In the genomic region with DNA sequence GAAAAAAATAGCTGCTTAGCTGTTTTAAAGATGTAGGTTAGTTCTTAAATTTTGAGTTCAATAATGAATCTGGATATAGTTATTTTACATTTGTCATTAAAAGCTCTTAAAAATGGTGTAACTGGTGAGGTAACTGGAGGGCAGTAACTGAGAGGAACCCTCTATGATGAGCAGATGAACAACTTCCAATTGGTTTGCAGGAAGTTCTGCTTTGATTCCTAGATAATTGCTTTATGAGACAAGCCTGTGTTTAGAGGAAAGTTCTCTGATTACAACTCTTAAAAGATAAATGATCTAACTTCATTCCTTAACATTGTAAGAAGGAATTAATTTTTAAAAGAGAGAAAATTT, we compare ENCODE assay signal across 14 cellular contexts. TPM values are rescaled to one million over a fixed set of nuclear protein-coding genes. Genes with fewer than 3 reads are reported as not detected.
A peak's percentile ranks its signal among the peaks of the same experiment; 100 is the strongest.
DNase-seq lines count a peak whose midpoint lies in the region; ATAC-seq, FAIRE-seq and TF ChIP-seq lines count a peak whose summit lies in the region.
"Had no signal": no experiment of that assay in that cellular context is flagged by ENCODE, and none has a peak within 500 bp of the region (broad histone marks: within the 10 kb centered on the region; RNA-seq: fewer than 3 reads in every experiment).

No MANE protein-coding gene starts in this region.

- H3K4me1 Mint-ChIP-seq in activated CD4-positive, alpha-beta T cell treated with anti-CD3 and anti-CD28 coated beads for 36 hours, result peaks cover 80% of the 10 kb centered on the region
- H3K4me1 Mint-ChIP-seq in T-cell, result peaks cover 89 to 93% (median 90%) of the 10 kb centered on the region in 3 donors
- peaks cover 88% of the 10 kb centered on the region for H3K4me1 Mint-ChIP-seq in stimulated activated effector memory CD8-positive, alpha-beta T cell treated with anti-CD3 and anti-CD28 coated beads, Interleukin-12 subunit alpha, Interleukin-12 subunit beta, amount 100 ng/mL, for 72 hours

- H3K27me3 Mint-ChIP-seq in activated CD4-positive, alpha-beta T cell treated with anti-CD3 and anti-CD28 coated beads for 36 hours, result no peaks in the 10 kb centered on the region
- no peaks in the 10 kb centered on the region for H3K27me3 Mint-ChIP-seq in T-cell

- POLR2A ChIA-PET in activated CD4-positive, alpha-beta T cell treated with anti-CD3 and anti-CD28 coated beads for 36 hours (lab: Charles Lee), result interaction anchor here (0.7 to 1.7 kb wide), 3 partner anchors 9 to 446 kb away, joined by 5 to 14 read pairs (median 5); partner anchors contain the start of gene MYLIP
- POLR2A ChIA-PET in T-cell (lab: Charles Lee) (interaction anchor here (0.7 to 2.4 kb wide), 8 partner anchors 9 to 451 kb away, joined by 3 to 26 read pairs (median 4); partner anchors contain the start of gene MYLIP (in 1 of the 2)), endothelial cell of umbilical vein (lab: Charles Lee) (interaction anchor here (2.1 kb wide), 1 partner anchor 9 kb away, joined by 7 read pairs; the partner anchor contains the start of gene MYLIP)

- BruUV-seq in endothelial cell of umbilical vein (replicated peaks; lab: Mats Ljungman, UMichigan), result no TSS peak

- no peaks in the 10 kb centered on the region for H3K9me3 Mint-ChIP-seq in activated CD4-positive, alpha-beta T cell treated with anti-CD3 and anti-CD28 coated beads for 36 hours (ENCODE audit: low read depth)
- H3K9me3 Mint-ChIP-seq in T-cell, result no peaks in the 10 kb centered on the region
- H3K9me3 Mint-ChIP-seq in stimulated activated effector memory CD8-positive, alpha-beta T cell treated with anti-CD3 and anti-CD28 coated beads, Interleukin-12 subunit alpha, Interleukin-12 subunit beta, amount 100 ng/mL, for 72 hours, result no peaks in the 10 kb centered on the region

- peak overlapping the region; percentile 28 for H3K4me2 ChIP-seq in endothelial cell of umbilical vein (ENCODE audit: insufficient read depth, low read length)

- H4K20me1 ChIP-seq in endothelial cell of umbilical vein (replicated peaks; ENCODE audit: control insufficient read depth, extremely low read depth, insufficient read depth, low read length), result no peaks in the 10 kb centered on the region

- no peak for FAIRE-seq in endothelial cell of umbilical vein (lab: Jason Lieb, UNC)
- FAIRE-seq: A204.1 had no signal

- dilution Hi-C loops in endothelial cell of umbilical vein (cut with MboI; ENCODE audit: extremely low pct_ligation_motif_present, low sequenced_read_pairs), result no loop called here

- peaks cover 3 to 6% of the 10 kb centered on the region in 2 experiments for H3K36me3 ChIP-seq in endothelial cell of umbilical vein (ENCODE audit: control insufficient read depth in 2 of 2, extremely low read depth in 1 of 2, insufficient read depth in 2 of 2, low read length in 2 of 2)

- peak overlapping the region; percentile 56 for H3K4me3 Mint-ChIP-seq in activated CD4-positive, alpha-beta T cell treated with anti-CD3 and anti-CD28 coated beads for 36 hours
- H3K4me3 Mint-ChIP-seq in T-cell, result peak overlapping the region; percentile 59 to 94 (median 68)
- peak overlapping the region; percentile 55 for H3K4me3 Mint-ChIP-seq in stimulated activated effector memory CD8-positive, alpha-beta T cell treated with anti-CD3 and anti-CD28 coated beads, Interleukin-12 subunit alpha, Interleukin-12 subunit beta, amount 100 ng/mL, for 72 hours

- H3K27ac Mint-ChIP-seq in activated CD4-positive, alpha-beta T cell treated with anti-CD3 and anti-CD28 coated beads for 36 hours, result peak overlapping the region; percentile 86
- H3K27ac Mint-ChIP-seq in T-cell, result peak overlapping the region; percentile 80 to 83
- peak overlapping the region; percentile 85 for H3K27ac Mint-ChIP-seq in stimulated activated effector memory CD8-positive, alpha-beta T cell treated with anti-CD3 and anti-CD28 coated beads, Interleukin-12 subunit alpha, Interleukin-12 subunit beta, amount 100 ng/mL, for 72 hours

- DNase-seq in activated CD4-positive, alpha-beta T cell treated with anti-CD3 and anti-CD28 coated beads for 36 hours, result no peak
- no peak for DNase-seq in activated CD4-positive, alpha-beta T cell treated with anti-CD3 and anti-CD28 coated beads, Interleukin-2, amount 50 U/mL, for 1 hour
- DNase-seq in T-cell, result no peak
- no peak for DNase-seq in endothelial cell of umbilical vein (ENCODE audit: low read depth, low spot score)
- no peak for DNase-seq in stimulated activated effector memory CD8-positive, alpha-beta T cell treated with anti-CD3 and anti-CD28 coated beads, Interleukin-12 subunit alpha, Interleukin-12 subunit beta, amount 100 ng/mL, for 72 hours (ENCODE audit: low spot score in 2 of 2)
- no peak for DNase-seq in NCI-H2107 treated with DMSO at 0.1 percent for 48 hours (lab: John Stamatoyannopoulos, UW; ENCODE audit: unreplicated experiment)
- no peak for DNase-seq in NCI-H345 treated with DMSO at 0.1 percent for 48 hours (lab: John Stamatoyannopoulos, UW; ENCODE audit: unreplicated experiment)
- DNase-seq: esophagus squamous epithelium, NCI-H1417 treated with DMSO at 0.1 percent for 48 hours, NCI-H748 treated with DMSO at 0.1 percent for 48 hours had no signal

- CTCF ChIA-PET in activated CD4-positive, alpha-beta T cell treated with anti-CD3 and anti-CD28 coated beads for 36 hours (lab: Charles Lee), result interaction anchor here (0.7 to 2.5 kb wide), 9 partner anchors 9 to 446 kb away, joined by 3 to 11 read pairs (median 5); partner anchors contain the start of gene MYLIP
- CTCF ChIA-PET in T-cell (lab: Charles Lee) (interaction anchor here in 1 of 2 donors (0.7 to 2.8 kb wide), 6 partner anchors 9 to 47 kb away, joined by 3 to 17 read pairs (median 8); partner anchors contain the start of gene MYLIP), endothelial cell of umbilical vein (lab: Charles Lee) (interaction anchor here (0.9 to 2.4 kb wide), 5 partner anchors 9 to 446 kb away, joined by 3 to 13 read pairs (median 5); no protein-coding TSS in a partner anchor)

- H3K9me1 ChIP-seq in endothelial cell of umbilical vein (replicated peaks; ENCODE audit: control insufficient read depth, extremely low read depth, insufficient read depth, low read length), result no peaks in the 10 kb centered on the region

- no peak overlapping the region for H3K9ac ChIP-seq in endothelial cell of umbilical vein (replicated peaks; ENCODE audit: extremely low read depth, insufficient read depth, low read length)

- no peak overlapping the region for H3K27ac ChIP-seq in endothelial cell of umbilical vein (ENCODE audit: insufficient read depth, low read depth, low read length)
- H3K27ac ChIP-seq: cardiac muscle cell had no signal

- peaks cover 56% of the 10 kb centered on the region for H3K36me3 Mint-ChIP-seq in activated CD4-positive, alpha-beta T cell treated with anti-CD3 and anti-CD28 coated beads for 36 hours (ENCODE audit: low read depth)
- peaks cover 42% of the 10 kb centered on the region for H3K36me3 Mint-ChIP-seq in T-cell
- peaks cover 70% of the 10 kb centered on the region for H3K36me3 Mint-ChIP-seq in stimulated activated effector memory CD8-positive, alpha-beta T cell treated with anti-CD3 and anti-CD28 coated beads, Interleukin-12 subunit alpha, Interleukin-12 subunit beta, amount 100 ng/mL, for 72 hours

- H3K9me3 ChIP-seq in endothelial cell of umbilical vein (replicated peaks; ENCODE audit: control insufficient read depth, insufficient read depth, low read length), result no peaks in the 10 kb centered on the region
- H3K9me3 ChIP-seq: esophagus squamous epithelium, SJSA1 had no signal

- H2AFZ ChIP-seq in endothelial cell of umbilical vein (ENCODE audit: low read depth, low read length), result no peak overlapping the region

- peak; percentile 2 for ATAC-seq in activated CD4-positive, alpha-beta T cell treated with anti-CD3 and anti-CD28 coated beads for 36 hours
- ATAC-seq in T-cell (replicated peaks in 1 of 4) (no peak), HG02678 (IDR thresholded peaks at IDR 0.05; ENCODE audit: unreplicated experiment) (no peak)
- ATAC-seq in stimulated activated effector memory CD8-positive, alpha-beta T cell treated with anti-CD3 and anti-CD28 coated beads, Interleukin-12 subunit alpha, Interleukin-12 subunit beta, amount 100 ng/mL, for 72 hours, result no peak

- peaks cover 47% of the 10 kb centered on the region for H3K79me2 ChIP-seq in endothelial cell of umbilical vein (ENCODE audit: control insufficient read depth, insufficient read depth, low read length)

- no peak overlapping the region for H3K4me3 ChIP-seq in endothelial cell of umbilical vein (replicated peaks in 1 of 3; ENCODE audit: insufficient read depth in 1 of 3, low read depth in 1 of 3, low read length in 3 of 3)
- H3K4me3 ChIP-seq: cardiac muscle cell, SJSA1 had no signal

- no peak for TF ChIP-seq CTCF in endothelial cell of umbilical vein (IDR thresholded peaks at IDR 0.05; ENCODE audit: extremely low read depth in 1 of 2, insufficient read depth in 1 of 2, low read depth in 1 of 2, low read length in 2 of 2)

- no peaks in the 10 kb centered on the region for H3K27me3 ChIP-seq in endothelial cell of umbilical vein (ENCODE audit: control insufficient read depth in 2 of 2, insufficient read depth in 2 of 2, low read length in 2 of 2)
- H3K27me3 ChIP-seq: cardiac muscle cell, esophagus squamous epithelium, SJSA1 had no signal

- TF ChIP-seq POLR2A in endothelial cell of umbilical vein (IDR thresholded peaks at IDR 0.05; ENCODE audit: low read depth, low read length), result no peak

- intact Hi-C loops in activated CD4-positive, alpha-beta T cell treated with anti-CD3 and anti-CD28 coated beads for 36 hours (cut with DNase I, micrococcal nuclease), result loop anchor here (1.0 to 10.0 kb wide), 7 partner anchors 8 to 557 kb away; partner anchors contain the start of gene MYLIP (in 1 of the 2)
- intact Hi-C loops in endothelial cell of umbilical vein (cut with micrococcal nuclease), result no loop called here

- peaks cover 18% of the 10 kb centered on the region for H3K4me1 ChIP-seq in endothelial cell of umbilical vein (ENCODE audit: control insufficient read depth, extremely low read depth, insufficient read depth, low read length)

TF ChIP-seq in endothelial cell of umbilical vein, 7 proteins besides CTCF, POLR2A, EP300 and RAD21 (continues in another document):
- TF ChIP-seq, protein P1, sequence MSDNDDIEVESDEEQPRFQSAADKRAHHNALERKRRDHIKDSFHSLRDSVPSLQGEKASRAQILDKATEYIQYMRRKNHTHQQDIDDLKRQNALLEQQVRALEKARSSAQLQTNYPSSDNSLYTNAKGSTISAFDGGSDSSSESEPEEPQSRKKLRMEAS (IDR thresholded peaks at IDR 0.05; ENCODE audit: insufficient read depth, insufficient read length), result no peak

RNA-seq across cellular contexts. Expression of gene MYLIP, which starts 8.5 kb away (rescaled TPM):
- total RNA-seq in activated CD4-positive, alpha-beta T cell treated with anti-CD3 and anti-CD28 coated beads for 36 hours, result 10 to 100 TPM in 1 of 2 experiments, 1 to 10 TPM in 1; 9.2 to 10.6 TPM
- total RNA-seq in T-cell (100 to 1,000 TPM in 2 of 5 donors, 10 to 100 TPM in 3; 18.4 to 210 (median 19.9) TPM), endothelial cell of umbilical vein (15.4 and 19.2 TPM in 2 replicates)
- 13.8 and 16.9 TPM in 2 replicates for polyA plus RNA-seq in endothelial cell of umbilical vein
- polyA plus RNA-seq in endothelial cell of umbilical vein (2011; cell fraction: cytosol; rRNA removed), result 16.4 and 17.3 TPM in 2 replicates
- polyA plus RNA-seq in endothelial cell of umbilical vein (2011; cell fraction: nucleus; rRNA removed), result 44.3 and 52.9 TPM in 2 replicates
- polyA plus RNA-seq in endothelial cell of umbilical vein (2012), result 9.0 and 9.1 TPM in 2 replicates
- polyA minus RNA-seq in endothelial cell of umbilical vein, result 31.0 and 32.5 TPM in 2 replicates
- 6.7 TPM for polyA minus RNA-seq in endothelial cell of umbilical vein (2011; cell fraction: cytosol; rRNA and poly(A)+ RNA removed)
- 36.2 and 38.2 TPM in 2 replicates for polyA minus RNA-seq in endothelial cell of umbilical vein (2011; cell fraction: nucleus; rRNA and poly(A)+ RNA removed)
